In the genomic region with DNA sequence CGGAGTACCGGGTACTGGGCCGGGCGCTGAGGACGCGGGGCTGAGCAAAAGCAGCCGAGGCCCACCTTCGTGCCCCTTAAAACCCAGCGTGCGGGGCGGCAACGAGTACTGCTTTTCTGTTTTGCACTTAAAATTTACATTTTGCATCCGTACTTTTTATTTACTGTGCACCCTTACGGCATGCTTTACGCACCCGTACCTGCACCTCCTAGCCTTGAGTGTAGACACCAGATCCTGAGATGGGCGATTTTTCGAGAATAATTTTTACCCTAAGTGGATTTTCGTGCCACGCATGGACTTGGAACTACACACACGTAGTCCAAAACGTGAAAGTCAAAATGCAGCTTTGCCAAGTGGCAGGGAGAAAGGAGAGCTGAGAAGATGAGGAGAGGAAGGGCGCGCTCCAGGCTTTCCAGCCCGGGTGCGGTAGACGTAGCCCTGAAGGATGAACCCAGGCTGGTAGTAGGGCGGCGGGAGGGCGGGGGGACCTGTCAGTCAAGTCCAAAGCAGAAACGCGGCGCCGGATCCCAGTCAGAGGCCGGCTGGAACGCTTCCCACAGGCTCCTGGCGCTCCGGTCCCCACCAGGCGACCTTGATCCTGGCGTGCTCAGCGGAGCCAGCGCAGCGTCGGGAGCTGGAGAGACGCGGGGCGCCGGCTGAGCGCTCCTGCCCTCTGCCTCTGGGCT, we compare ENCODE assay signal across 8 cellular contexts. TPM values are rescaled to one million over a fixed set of nuclear protein-coding genes. Genes with fewer than 3 reads are reported as not detected.
A peak's percentile ranks its signal among the peaks of the same experiment; 100 is the strongest.
DNase-seq lines count a peak whose midpoint lies in the region; ATAC-seq and TF ChIP-seq lines count a peak whose summit lies in the region.

No MANE protein-coding gene starts in this region.

- ATAC-seq in naive thymus-derived CD8-positive, alpha-beta T cell: no peak
- no peak for ATAC-seq in HG03521 (IDR thresholded peaks at IDR 0.05; ENCODE audit: unreplicated experiment)
- ATAC-seq in foreskin keratinocyte: no peak
- no peak for ATAC-seq in GM21360 (IDR thresholded peaks at IDR 0.05; ENCODE audit: unreplicated experiment)
- no peak for ATAC-seq in GM18505 (IDR thresholded peaks at IDR 0.05; ENCODE audit: unreplicated experiment)

- TF ChIP-seq CTCF in foreskin keratinocyte (conservative IDR thresholded peaks at IDR 0.05): no peak

- no peak overlapping the region for H3K4me3 ChIP-seq in CD4-positive, alpha-beta memory T cell (ENCODE audit: low read length in 2 of 2)

- no peaks in the 10 kb centered on the region for H3K9me3 ChIP-seq in CD4-positive, alpha-beta memory T cell (ENCODE audit: control insufficient read depth in 1 of 2, low read length in 2 of 2)

- H3K36me3 Mint-ChIP-seq in CD4-positive, alpha-beta memory T cell: no peaks in the 10 kb centered on the region
- H3K36me3 Mint-ChIP-seq in naive thymus-derived CD8-positive, alpha-beta T cell: peaks cover 0 to 7% (median 6%) of the 10 kb centered on the region in 3 donors

- intact Hi-C loops in CD4-positive, alpha-beta memory T cell (cut with micrococcal nuclease): no loop called here

- peaks cover 4% of the 10 kb centered on the region for H3K4me1 ChIP-seq in CD4-positive, alpha-beta memory T cell (ENCODE audit: insufficient read depth, low read length)
- H3K4me1 ChIP-seq in foreskin keratinocyte: no peaks in the 10 kb centered on the region

- H3K27ac Mint-ChIP-seq in CD4-positive, alpha-beta memory T cell: peak overlapping the region in 1 of 7 donors; percentile 22
- no peak overlapping the region for H3K27ac Mint-ChIP-seq in naive thymus-derived CD8-positive, alpha-beta T cell

- no peak for TF ChIP-seq POLR2A in GM18505 (IDR thresholded peaks at IDR 0.05; ENCODE audit: borderline replicate concordance, extremely low read depth, insufficient read depth, insufficient read length)

- H3K9me3 Mint-ChIP-seq in CD4-positive, alpha-beta memory T cell: peaks cover 0 to 5% (median 2%) of the 10 kb centered on the region in 8 donors
- peaks cover 0 to 5% (median 0%) of the 10 kb centered on the region in 9 donors for H3K9me3 Mint-ChIP-seq in naive thymus-derived CD8-positive, alpha-beta T cell

- peaks cover 39 to 42% of the 10 kb centered on the region in 2 donors for H3K27me3 Mint-ChIP-seq in CD4-positive, alpha-beta memory T cell
- peaks cover 26 to 77% (median 56%) of the 10 kb centered on the region in 5 donors for H3K27me3 Mint-ChIP-seq in naive thymus-derived CD8-positive, alpha-beta T cell

- POLR2A ChIA-PET in CD4-positive, alpha-beta memory T cell (lab: Charles Lee; ENCODE audit: partially characterized antibody): no interaction called here
- POLR2A ChIA-PET in naive thymus-derived CD8-positive, alpha-beta T cell (lab: Charles Lee): no interaction called here

- H3K4me3 Mint-ChIP-seq in CD4-positive, alpha-beta memory T cell: peak overlapping the region in 7 of 8 donors; percentile 43 to 76 (median 62)
- peak overlapping the region; percentile 58 to 85 (median 70) for H3K4me3 Mint-ChIP-seq in naive thymus-derived CD8-positive, alpha-beta T cell

- CTCF ChIA-PET in CD4-positive, alpha-beta memory T cell (lab: Charles Lee; ENCODE audit: partially characterized antibody): no interaction called here

- H3K36me3 ChIP-seq in CD4-positive, alpha-beta memory T cell (ENCODE audit: insufficient read depth, low read length): no peaks in the 10 kb centered on the region

- no peak for DNase-seq in CD4-positive, alpha-beta memory T cell
- DNase-seq in NCI-H1694 (lab: John Stamatoyannopoulos, UW) (peak; percentile 62), cerebellar cortex (ENCODE audit: low spot score) (peak; percentile 50), foreskin keratinocyte (no peak)
- DNase-seq in naive thymus-derived CD8-positive, alpha-beta T cell: no peak

- peaks cover 0 to 26% (median 7%) of the 10 kb centered on the region in 4 donors for H3K4me1 Mint-ChIP-seq in CD4-positive, alpha-beta memory T cell
- peaks cover 0 to 23% (median 17%) of the 10 kb centered on the region in 4 donors for H3K4me1 Mint-ChIP-seq in naive thymus-derived CD8-positive, alpha-beta T cell

- no peak overlapping the region for H3K27ac ChIP-seq in CD4-positive, alpha-beta memory T cell (ENCODE audit: low read depth, low read length)
- H3K27ac ChIP-seq in foreskin keratinocyte: no peak overlapping the region

- peaks cover 18% of the 10 kb centered on the region for H3K27me3 ChIP-seq in CD4-positive, alpha-beta memory T cell (ENCODE audit: insufficient read depth, low read length)
- peaks cover 78% of the 10 kb centered on the region for H3K27me3 ChIP-seq in foreskin keratinocyte

RNA-seq across cellular contexts. Expression of a gene that starts 1.2 kb away (rescaled TPM):
- not detected for total RNA-seq in CD4-positive, alpha-beta memory T cell
- not detected for polyA plus RNA-seq in CD4-positive, alpha-beta memory T cell
- not detected for total RNA-seq in naive thymus-derived CD8-positive, alpha-beta T cell
- not detected for polyA plus RNA-seq in naive thymus-derived CD8-positive, alpha-beta T cell
- 0.11 TPM in 1 of 2 replicates, not detected in the other for total RNA-seq in foreskin keratinocyte
- polyA plus RNA-seq in foreskin keratinocyte: 0.02 and 0.03 TPM in 2 replicates

Comparison
In these comparisons a context has a peak if more than half of its experiments do, and no peak if none do; other contexts are left out.
1. DNase-seq: peak in NCI-H1694 (single experiment) and cerebellar cortex (single experiment); none in CD4-positive, alpha-beta memory T cell (0 of 5), naive thymus-derived CD8-positive, alpha-beta T cell (0 of 10) and foreskin keratinocyte (0 of 2).